ENCODE assay signal across 15 cellular contexts in the genomic region with DNA sequence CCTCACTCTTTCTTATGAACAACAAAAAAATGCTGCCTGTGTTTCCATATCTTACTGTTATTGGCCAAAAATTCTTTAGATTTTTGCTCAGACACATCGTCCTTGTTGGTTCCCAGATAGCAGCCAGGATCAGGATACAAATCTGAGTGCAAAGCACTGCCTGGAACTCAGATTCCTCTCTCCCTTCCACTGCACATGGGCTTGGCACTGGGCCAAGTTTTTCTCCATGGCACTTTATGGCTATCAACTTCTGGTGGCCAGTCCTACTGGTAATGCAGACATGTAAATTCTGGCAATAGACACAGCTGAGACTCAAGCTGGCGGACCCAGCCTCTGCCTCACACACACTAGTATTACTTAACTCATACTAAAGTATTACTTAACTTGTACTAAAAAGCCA.
A peak's percentile ranks its signal among the peaks of the same experiment; 100 is the strongest.
DNase-seq lines count a peak whose midpoint lies in the region; TF ChIP-seq lines count a peak whose summit lies in the region.
"Had no signal": no experiment of that assay in that cellular context is flagged by ENCODE, and none has a peak within 500 bp of the region (broad histone marks: within the 10 kb centered on the region; RNA-seq: fewer than 3 reads in every experiment).

No MANE protein-coding gene starts in this region.

- no peaks in the 10 kb centered on the region for H3K79me2 ChIP-seq in mesendoderm (ENCODE audit: control insufficient read depth, insufficient read depth, low read length)

- H3K79me1 ChIP-seq in neuronal stem cell (ENCODE audit: low read depth, low read length), result no peaks in the 10 kb centered on the region
- H3K79me1 ChIP-seq in mesendoderm (ENCODE audit: low read length), result no peaks in the 10 kb centered on the region

- H3K4me2 ChIP-seq in neuronal stem cell (ENCODE audit: insufficient read depth, low read length, poor library complexity, severe bottlenecking) (no peak overlapping the region), mesendoderm (ENCODE audit: low read length) (no peak overlapping the region)

- H2BK15ac ChIP-seq in neuronal stem cell (ENCODE audit: low read length), result no peak overlapping the region
- no peak overlapping the region for H2BK15ac ChIP-seq in mesendoderm (replicated peaks; ENCODE audit: low read depth)

- H4K8ac ChIP-seq in neuronal stem cell (ENCODE audit: low read depth, low read length) (no peak overlapping the region), mesendoderm (ENCODE audit: low read depth, low read length) (no peak overlapping the region)

- H3K4ac ChIP-seq in neuronal stem cell (ENCODE audit: low read length), result no peak overlapping the region
- H3K4ac ChIP-seq in mesendoderm (ENCODE audit: low read depth, low read length), result no peak overlapping the region

- TF ChIP-seq CTCF in fibroblast of mammary gland (conservative IDR thresholded peaks at IDR 0.05; ENCODE audit: control insufficient read depth, insufficient read depth, low read depth, low read length), result no peak

- H3K4me3 ChIP-seq in fibroblast of mammary gland (ENCODE audit: control insufficient read depth, low read depth, low read length), result no peak overlapping the region
- no peak overlapping the region for H3K4me3 ChIP-seq in neuronal stem cell (ENCODE audit: low read length in 2 of 2)
- H3K4me3 ChIP-seq in mesendoderm (ENCODE audit: low read length), result no peak overlapping the region
- H3K4me3 ChIP-seq: esophagus squamous epithelium had no signal

- H2BK120ac ChIP-seq in neuronal stem cell (ENCODE audit: low read depth, low read length) (no peak overlapping the region), mesendoderm (ENCODE audit: low read depth, low read length) (no peak overlapping the region)

- no peak overlapping the region for H4K91ac ChIP-seq in neuronal stem cell (ENCODE audit: low read depth, low read length, poor library complexity)

- no peak for TF ChIP-seq RAD21 in Ishikawa (IDR thresholded peaks at IDR 0.05; ENCODE audit: low read depth)

- no peak overlapping the region for H2AFZ ChIP-seq in neuronal stem cell (ENCODE audit: low read length)

- H3K4me1 ChIP-seq in neuronal stem cell (ENCODE audit: control insufficient read depth in 2 of 2, insufficient read depth in 1 of 2, low read depth in 1 of 2, low read length in 2 of 2), result peaks cover 0 to 2% of the 10 kb centered on the region in 2 donors
- no peaks in the 10 kb centered on the region for H3K4me1 ChIP-seq in mesendoderm (ENCODE audit: control insufficient read depth, low read depth, low read length)
- H3K4me1 ChIP-seq: esophagus squamous epithelium had no signal

- no peak overlapping the region for H3K14ac ChIP-seq in neuronal stem cell (ENCODE audit: low read length)

- no CpG with 5 or more reads among the region's 2 CpGs for WGBS in neuronal stem cell (ENCODE audit: extremely low coverage in 2 of 2, insufficient read length in 2 of 2, insufficient replicate concordance in 1 of 2), 2 donors
- no CpG with 5 or more reads among the region's 2 CpGs for WGBS in mesendoderm (ENCODE audit: extremely low coverage, insufficient coverage, low lambda C conversion rate)

- no peak overlapping the region for H4K5ac ChIP-seq in mesendoderm (ENCODE audit: low read length)

- TF ChIP-seq EP300 in Ishikawa (IDR thresholded peaks at IDR 0.05; ENCODE audit: borderline replicate concordance), result no peak

- peak overlapping the region; percentile 33 for H3K18ac ChIP-seq in neuronal stem cell (ENCODE audit: low read length)
- no peak overlapping the region for H3K18ac ChIP-seq in mesendoderm (ENCODE audit: low read length)

- H3K27ac ChIP-seq in neuronal stem cell (replicated peaks; ENCODE audit: low read length) (no peak overlapping the region), mesendoderm (ENCODE audit: low read depth, low read length) (no peak overlapping the region)
- H3K27ac ChIP-seq: esophagus squamous epithelium had no signal

- H3K9ac ChIP-seq in neuronal stem cell (ENCODE audit: low read depth, low read length, poor library complexity) (no peak overlapping the region), mesendoderm (ENCODE audit: low read length) (no peak overlapping the region)

- H2BK5ac ChIP-seq in neuronal stem cell (ENCODE audit: low read length) (no peak overlapping the region), mesendoderm (ENCODE audit: low read length) (no peak overlapping the region)

- no peak overlapping the region for H2AK5ac ChIP-seq in neuronal stem cell (ENCODE audit: low read depth, low read length)
- no peak overlapping the region for H2AK5ac ChIP-seq in mesendoderm (ENCODE audit: low read length)

- no peaks in the 10 kb centered on the region for H3K36me3 ChIP-seq in neuronal stem cell (replicated peaks in 1 of 2; ENCODE audit: control insufficient read depth in 2 of 2, insufficient read depth in 2 of 2, low read length in 2 of 2)
- no peaks in the 10 kb centered on the region for H3K36me3 ChIP-seq in mesendoderm (ENCODE audit: control insufficient read depth, insufficient read depth, low read length)
- H3K36me3 ChIP-seq: esophagus squamous epithelium had no signal

- H3K27me3 ChIP-seq in neuronal stem cell (ENCODE audit: control insufficient read depth in 3 of 3, insufficient read depth in 3 of 3, low read depth in 1 of 3, low read length in 3 of 3) (no peaks in the 10 kb centered on the region), mesendoderm (ENCODE audit: insufficient read depth, low read length, poor library complexity) (no peaks in the 10 kb centered on the region)
- H3K27me3 ChIP-seq: esophagus squamous epithelium had no signal

- no peak overlapping the region for H2BK12ac ChIP-seq in neuronal stem cell (ENCODE audit: low read length)

- no peak overlapping the region for H3K56ac ChIP-seq in mesendoderm (ENCODE audit: low read length)

- H3K9me3 ChIP-seq in neuronal stem cell (replicated peaks in 1 of 2; ENCODE audit: control insufficient read depth in 2 of 2, insufficient read depth in 1 of 2, low read depth in 1 of 2, low read length in 2 of 2), result no peaks in the 10 kb centered on the region
- H3K9me3 ChIP-seq: esophagus squamous epithelium had no signal

- DNase-seq in EH (ENCODE audit: low read depth) (peak; percentile 46), fibroblast of mammary gland (ENCODE audit: low read depth) (peak; percentile 2), neuronal stem cell (ENCODE audit: low spot score) (no peak), DMS53 (lab: John Stamatoyannopoulos, UW) (no peak), mesendoderm (no peak)
- DNase-seq in activated CD8-positive, alpha-beta memory T cell treated with anti-CD3 and anti-CD28 coated beads, Interleukin-2, amount 50 U/mL, for 4 hours, result no peak
- DNase-seq: activated CD4-positive, alpha-beta T cell treated with anti-CD3 and anti-CD28 coated beads for 1 hour; CD4-positive, CD25-positive, alpha-beta regulatory T cell; esophagus squamous epithelium; GF-D8; H7; immature natural killer cell; stimulated activated naive CD8-positive, alpha-beta T cell treated with anti-CD3 and anti-CD28 coated beads, Interleukin-15, amount 100 ng/mL, for 72 hours; T-helper 2 cell had no signal

- no peak overlapping the region for H3K23ac ChIP-seq in neuronal stem cell (ENCODE audit: low read depth, low read length, poor library complexity)
- H3K23ac ChIP-seq in mesendoderm (ENCODE audit: low read length), result no peak overlapping the region

TF ChIP-seq in Ishikawa, 13 proteins besides CTCF, POLR2A, EP300 and RAD21:
- peak; percentile 70 for TF ChIP-seq NFIC (IDR thresholded peaks at IDR 0.05)
- TF ChIP-seq, protein P1, sequence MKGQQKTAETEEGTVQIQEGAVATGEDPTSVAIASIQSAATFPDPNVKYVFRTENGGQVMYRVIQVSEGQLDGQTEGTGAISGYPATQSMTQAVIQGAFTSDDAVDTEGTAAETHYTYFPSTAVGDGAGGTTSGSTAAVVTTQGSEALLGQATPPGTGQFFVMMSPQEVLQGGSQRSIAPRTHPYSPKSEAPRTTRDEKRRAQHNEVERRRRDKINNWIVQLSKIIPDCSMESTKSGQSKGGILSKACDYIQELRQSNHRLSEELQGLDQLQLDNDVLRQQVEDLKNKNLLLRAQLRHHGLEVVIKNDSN (IDR thresholded peaks at IDR 0.05), result no peak

Comparison
In these comparisons a context has a peak if more than half of its experiments do, and no peak if none do; other contexts are left out.
1. DNase-seq: peak in EH (single experiment) and fibroblast of mammary gland (single experiment); none in neuronal stem cell (single experiment), DMS53 (single experiment), mesendoderm (single experiment) and activated CD8-positive, alpha-beta memory T cell treated with anti-CD3 and anti-CD28 coated beads, Interleukin-2, amount 50 U/mL, for 4 hours (single experiment).